In genomic region chr7:152025077-152025936, GRCh38 we compare ENCODE assay signal across 1 cellular context.
A peak's percentile ranks its signal among the peaks of the same experiment; 100 is the strongest.
TF ChIP-seq lines count a peak whose summit lies in the region.

TSS of gene GALNT11 (plus strand) at chr7:152025674. CDS start at chr7:152094228, 68,554 bp downstream.

TF ChIP-seq in HepG2, 621 proteins besides CTCF, POLR2A, EP300 and RAD21 (continued from another document and continues in another):
- TF ChIP-seq TBL1XR1 (IDR thresholded peaks at IDR 0.05; ENCODE audit: borderline replicate concordance, low read length, partially characterized antibody) (no peak), PHF20 (CRISPR knock-in tag; IDR thresholded peaks at IDR 0.05) (no peak), FOXC1 (CRISPR knock-in tag; IDR thresholded peaks at IDR 0.05; ENCODE audit: borderline replicate concordance) (peak; percentile 57; the same call in 1 of the 2 replicates), FOXK1 (CRISPR knock-in tag; IDR thresholded peaks at IDR 0.05; ENCODE audit: borderline replicate concordance, low read depth) (no peak), ZNF629 (CRISPR knock-in tag; conservative IDR thresholded peaks at IDR 0.05) (peak; percentile 84), ELF1 (CRISPR knock-in tag; IDR thresholded peaks at IDR 0.05) (no peak), NFKB2 (CRISPR knock-in tag; IDR thresholded peaks at IDR 0.05; ENCODE audit: borderline replicate concordance) (0 out of 2 replicates have a peak, but pooled peaks have one; percentile 30), FOXM1 (CRISPR knock-in tag; IDR thresholded peaks at IDR 0.05) (no peak), ZFP36L1 (CRISPR knock-in tag; IDR thresholded peaks at IDR 0.05) (no peak), RFX1 (IDR thresholded peaks at IDR 0.05) (no peak), TRIM22 (IDR thresholded peaks at IDR 0.05) (no peak), GTF2F1 (IDR thresholded peaks at IDR 0.05; ENCODE audit: low read length) (no peak), GFI1 (CRISPR knock-in tag; IDR thresholded peaks at IDR 0.05; ENCODE audit: borderline replicate concordance) (no peak), GMEB2 (CRISPR knock-in tag; IDR thresholded peaks at IDR 0.05; ENCODE audit: low read depth) (no peak), BHLHE40 (IDR thresholded peaks at IDR 0.05; ENCODE audit: low read length) (no peak; the same call in 1 of the 2 replicates), ZNF543 (CRISPR knock-in tag; IDR thresholded peaks at IDR 0.05) (no peak), ATM (IDR thresholded peaks at IDR 0.05; ENCODE audit: borderline replicate concordance) (no peak), ZBTB33 (CRISPR knock-in tag; IDR thresholded peaks at IDR 0.05) (no peak), ZNF574 (CRISPR knock-in tag; IDR thresholded peaks at IDR 0.05) (peak; percentile 64), ZMYM4 (CRISPR knock-in tag; IDR thresholded peaks at IDR 0.05) (peak; percentile 62; the same call in 1 of the 2 replicates), KAT7 (CRISPR knock-in tag; IDR thresholded peaks at IDR 0.05; ENCODE audit: borderline replicate concordance) (no peak), ZHX2 (IDR thresholded peaks at IDR 0.05; ENCODE audit: low read depth) (peak; percentile 97), ZHX2 (CRISPR knock-in tag; IDR thresholded peaks at IDR 0.05; ENCODE audit: borderline replicate concordance) (no peak), ZNF407 (CRISPR knock-in tag; IDR thresholded peaks at IDR 0.05; ENCODE audit: not compliant biosample characterization) (no peak), E2F2 (CRISPR knock-in tag; IDR thresholded peaks at IDR 0.05; ENCODE audit: borderline replicate concordance) (no peak; the same call in 1 of the 2 replicates), ONECUT2 (CRISPR knock-in tag; IDR thresholded peaks at IDR 0.05) (no peak), TAF1 (CRISPR knock-in tag; IDR thresholded peaks at IDR 0.05) (peak; percentile 40; the same call in 1 of the 2 replicates), HMG20B (CRISPR knock-in tag; conservative IDR thresholded peaks at IDR 0.05) (no peak), FOXJ3 (CRISPR knock-in tag; IDR thresholded peaks at IDR 0.05; ENCODE audit: borderline replicate concordance) (no peak), ZNF432 (CRISPR knock-in tag; IDR thresholded peaks at IDR 0.05; ENCODE audit: borderline replicate concordance) (no peak), MEIS1 (CRISPR knock-in tag; IDR thresholded peaks at IDR 0.05; ENCODE audit: borderline replicate concordance) (no peak), ZNF20 (CRISPR knock-in tag; IDR thresholded peaks at IDR 0.05) (no peak), ZNF644 (CRISPR knock-in tag; IDR thresholded peaks at IDR 0.05; ENCODE audit: low read depth) (no peak), CC2D1A (CRISPR knock-in tag; IDR thresholded peaks at IDR 0.05) (no peak), SIX4 (CRISPR knock-in tag; IDR thresholded peaks at IDR 0.05) (0 out of 2 replicates have a peak, but pooled peaks have one; percentile 8), CAMTA2 (CRISPR knock-in tag; IDR thresholded peaks at IDR 0.05; ENCODE audit: borderline replicate concordance) (no peak)
